ENCODE assay signal across 39 cellular contexts in the genomic region with DNA sequence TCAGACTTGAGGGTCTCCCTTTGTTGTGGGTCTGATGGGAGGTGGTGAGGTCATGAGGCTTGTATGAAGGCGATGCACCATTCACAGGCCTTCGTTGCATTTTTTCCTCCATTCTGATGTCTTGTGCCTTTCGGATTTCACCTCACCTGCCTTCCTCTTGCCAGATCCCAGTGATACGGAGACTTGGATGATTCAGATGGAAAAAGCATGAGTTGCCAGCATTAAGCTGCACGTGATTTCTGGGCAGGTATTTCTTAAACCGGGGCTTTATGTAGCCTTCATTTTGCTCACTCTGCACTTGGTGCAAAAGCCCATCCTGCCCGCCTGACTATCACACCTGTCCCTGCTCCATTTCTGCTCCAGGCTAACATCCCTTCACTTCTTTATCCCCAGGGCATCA.
"Had no signal": no experiment of that assay in that cellular context is flagged by ENCODE, and none has a peak within 500 bp of the region (broad histone marks: within the 10 kb centered on the region; RNA-seq: fewer than 3 reads in every experiment).

No MANE protein-coding gene starts in this region.

- H3K4me1 ChIP-seq: adrenal gland, ascending aorta, body of pancreas, breast epithelium had no signal

- FAIRE-seq: astrocyte had no signal

- H3K27ac ChIP-seq: adrenal gland, ascending aorta, body of pancreas, brain microvascular endothelial cell, breast epithelium, cardiac muscle cell had no signal

- H3K4me1 Mint-ChIP-seq: activated naive CD4-positive, alpha-beta T cell treated with anti-CD3 and anti-CD28 coated beads, Interleukin-2, amount 10 ng/mL, durations not matched to agents 7 days and 5 days; activated naive CD4-positive, alpha-beta T cell treated with anti-CD3 and anti-CD28 coated beads, Interleukin-2, amount 50 U/mL, for 24 hours; activated naive CD8-positive, alpha-beta T cell treated with anti-CD3 and anti-CD28 coated beads for 36 hours; activated naive CD8-positive, alpha-beta T cell treated with anti-CD3 and anti-CD28 coated beads, Interleukin-2, amount 10 ng/mL, durations not matched to agents 7 days and 5 days; activated naive CD8-positive, alpha-beta T cell treated with anti-CD3 and anti-CD28 coated beads, Interleukin-2, amount 50 U/mL, for 24 hours; activated T-helper 17 cell treated with anti-CD3 and anti-CD28 coated beads, Interleukin-2, amount 50 U/mL, for 72 hours; brain; central memory CD8-positive, alpha-beta T cell had no signal

- DNase-seq: activated effector memory CD4-positive, alpha-beta T cell treated with anti-CD3 and anti-CD28 coated beads, Interleukin-2, amount 50 U/mL, for 16 hours; activated effector memory CD4-positive, alpha-beta T cell treated with Interleukin-2 at 50 U/mL for 16 hours; activated gamma-delta T cell; activated gamma-delta T cell treated with Interleukin-2 at 50 U/mL for 16 hours; activated naive CD4-positive, alpha-beta T cell; activated naive CD4-positive, alpha-beta T cell treated with anti-CD3 and anti-CD28 coated beads for 36 hours; activated naive CD4-positive, alpha-beta T cell treated with anti-CD3 and anti-CD28 coated beads, Interleukin-2, amount 10 ng/mL, durations not matched to agents 7 days and 5 days; activated naive CD4-positive, alpha-beta T cell treated with anti-CD3 and anti-CD28 coated beads, Interleukin-2, amount 50 U/mL, for 16 hours; activated naive CD8-positive, alpha-beta T cell treated with anti-CD3 and anti-CD28 coated beads for 36 hours; activated naive CD8-positive, alpha-beta T cell treated with anti-CD3 and anti-CD28 coated beads, Interleukin-2, amount 10 ng/mL, durations not matched to agents 7 days and 5 days; activated naive CD8-positive, alpha-beta T cell treated with anti-CD3 and anti-CD28 coated beads, Interleukin-2, amount 50 U/mL, for 24 hours; activated T-cell treated with anti-CD3 and anti-CD28 coated beads for 4 hours; activated T-cell treated with anti-CD3 and anti-CD28 coated beads, Interleukin-2, amount 50 U/mL, for 1 hour; activated T-cell treated with anti-CD3 and anti-CD28 coated beads, Interleukin-2, amount 50 U/mL, for 24 hours; activated T-cell treated with anti-CD3 and anti-CD28 coated beads, Interleukin-2, amount 50 U/mL, for 4 hours; activated T-cell treated with anti-CD3 and anti-CD28 coated beads, Interleukin-2, amount 50 U/mL, for 48 hours; activated T-cell treated with anti-CD3 and anti-CD28 coated beads, Interleukin-2, amount 50 U/mL, for 72 hours; adrenal gland; amniotic stem cell; amygdala; anterior cingulate cortex; aorta; body of pancreas; brain microvascular endothelial cell; caudate nucleus; central memory CD4-positive, alpha-beta T cell; cerebellar nuclear complex had no signal

- H3K9me3 ChIP-seq: adrenal gland, ascending aorta, body of pancreas, breast epithelium had no signal

- H3K36me3 ChIP-seq: adrenal gland, ascending aorta, brain microvascular endothelial cell, breast epithelium, cardiac muscle cell had no signal

- H3K27ac Mint-ChIP-seq: activated naive CD4-positive, alpha-beta T cell treated with anti-CD3 and anti-CD28 coated beads for 36 hours; activated naive CD4-positive, alpha-beta T cell treated with anti-CD3 and anti-CD28 coated beads, Interleukin-2, amount 10 ng/mL, durations not matched to agents 7 days and 5 days; activated naive CD4-positive, alpha-beta T cell treated with anti-CD3 and anti-CD28 coated beads, Interleukin-2, amount 50 U/mL, for 24 hours; activated naive CD4-positive, alpha-beta T cell treated with anti-CD3 and anti-CD28 coated beads, Interleukin-2, amount 50 U/mL, for 72 hours; activated naive CD8-positive, alpha-beta T cell; activated naive CD8-positive, alpha-beta T cell treated with anti-CD3 and anti-CD28 coated beads for 36 hours; activated naive CD8-positive, alpha-beta T cell treated with anti-CD3 and anti-CD28 coated beads, Interleukin-2, amount 10 ng/mL, durations not matched to agents 7 days and 5 days; activated naive CD8-positive, alpha-beta T cell treated with anti-CD3 and anti-CD28 coated beads, Interleukin-2, amount 50 U/mL, for 24 hours; activated T-cell treated with anti-CD3 and anti-CD28 coated beads, Interleukin-2, amount 50 U/mL, for 24 hours; activated T-cell treated with anti-CD3 and anti-CD28 coated beads, Interleukin-2, amount 50 U/mL, for 72 hours; activated T-helper 1 cell treated with anti-CD3 and anti-CD28 coated beads, Interleukin-12 subunit alpha, Interleukin-12 subunit beta, Interleukin-2, Interleukin-4 antibody, amounts not matched to agents 30 ng/mL and 10 ng/mL and 1 ng/mL, durations not matched to agents 14 hours and 24 hours and 36 hours; activated T-helper 17 cell treated with anti-CD3 and anti-CD28 coated beads, Interleukin-2, amount 50 U/mL, for 72 hours; activated T-helper 2 cell treated with anti-CD3 and anti-CD28 coated beads, Interferon-gamma antibody, Interleukin-2, Interleukin-4, amounts not matched to agents 10 μg/mL and 5 μg/mL and 100 μg/mL, durations not matched to agents 14 hours and 24 hours and 36 hours; brain had no signal

- H3K27me3 ChIP-seq: adrenal gland, ascending aorta, body of pancreas, brain microvascular endothelial cell, breast epithelium, cardiac muscle cell had no signal

- H3K4me3 Mint-ChIP-seq: activated naive CD4-positive, alpha-beta T cell treated with anti-CD3 and anti-CD28 coated beads for 36 hours; activated naive CD4-positive, alpha-beta T cell treated with anti-CD3 and anti-CD28 coated beads, Interleukin-2, amount 10 ng/mL, durations not matched to agents 7 days and 5 days; activated naive CD4-positive, alpha-beta T cell treated with anti-CD3 and anti-CD28 coated beads, Interleukin-2, amount 50 U/mL, for 24 hours; activated naive CD8-positive, alpha-beta T cell; activated naive CD8-positive, alpha-beta T cell treated with anti-CD3 and anti-CD28 coated beads for 36 hours; activated naive CD8-positive, alpha-beta T cell treated with anti-CD3 and anti-CD28 coated beads, Interleukin-2, amount 10 ng/mL, durations not matched to agents 7 days and 5 days; activated naive CD8-positive, alpha-beta T cell treated with anti-CD3 and anti-CD28 coated beads, Interleukin-2, amount 50 U/mL, for 24 hours; activated T-cell treated with anti-CD3 and anti-CD28 coated beads, Interleukin-2, amount 50 U/mL, for 24 hours; activated T-cell treated with anti-CD3 and anti-CD28 coated beads, Interleukin-2, amount 50 U/mL, for 4 hours; activated T-cell treated with anti-CD3 and anti-CD28 coated beads, Interleukin-2, amount 50 U/mL, for 72 hours; activated T-helper 1 cell treated with anti-CD3 and anti-CD28 coated beads, Interleukin-12 subunit alpha, Interleukin-12 subunit beta, Interleukin-2, Interleukin-4 antibody, amounts not matched to agents 30 ng/mL and 10 ng/mL and 1 ng/mL, durations not matched to agents 14 hours and 24 hours and 36 hours; activated T-helper 17 cell treated with anti-CD3 and anti-CD28 coated beads, Interleukin-2, amount 50 U/mL, for 72 hours; brain; central memory CD8-positive, alpha-beta T cell had no signal

- ATAC-seq: activated naive CD4-positive, alpha-beta T cell treated with anti-CD3 and anti-CD28 coated beads, Interleukin-2, amount 50 U/mL, for 72 hours; activated naive CD8-positive, alpha-beta T cell treated with anti-CD3 and anti-CD28 coated beads, Interleukin-2, amount 50 U/mL, for 24 hours; activated T-cell treated with anti-CD3 and anti-CD28 coated beads, Interleukin-2, amount 50 U/mL, for 4 hours; activated T-cell treated with anti-CD3 and anti-CD28 coated beads, Interleukin-2, amount 50 U/mL, for 72 hours; activated T-helper 17 cell treated with anti-CD3 and anti-CD28 coated beads, Interleukin-2, amount 50 U/mL, for 72 hours; body of pancreas had no signal

- H3K9me3 Mint-ChIP-seq: activated naive CD4-positive, alpha-beta T cell treated with anti-CD3 and anti-CD28 coated beads for 36 hours; activated naive CD4-positive, alpha-beta T cell treated with anti-CD3 and anti-CD28 coated beads, Interleukin-2, amount 10 ng/mL, durations not matched to agents 7 days and 5 days; activated naive CD4-positive, alpha-beta T cell treated with anti-CD3 and anti-CD28 coated beads, Interleukin-2, amount 50 U/mL, for 24 hours; activated naive CD8-positive, alpha-beta T cell treated with anti-CD3 and anti-CD28 coated beads, Interleukin-2, amount 10 ng/mL, durations not matched to agents 7 days and 5 days; activated naive CD8-positive, alpha-beta T cell treated with anti-CD3 and anti-CD28 coated beads, Interleukin-2, amount 50 U/mL, for 24 hours; activated T-cell treated with anti-CD3 and anti-CD28 coated beads, Interleukin-2, amount 50 U/mL, for 24 hours; activated T-cell treated with anti-CD3 and anti-CD28 coated beads, Interleukin-2, amount 50 U/mL, for 4 hours; activated T-cell treated with anti-CD3 and anti-CD28 coated beads, Interleukin-2, amount 50 U/mL, for 72 hours; activated T-helper 1 cell treated with anti-CD3 and anti-CD28 coated beads, Interleukin-12 subunit alpha, Interleukin-12 subunit beta, Interleukin-2, Interleukin-4 antibody, amounts not matched to agents 30 ng/mL and 10 ng/mL and 1 ng/mL, durations not matched to agents 14 hours and 24 hours and 36 hours; activated T-helper 17 cell treated with anti-CD3 and anti-CD28 coated beads, Interleukin-2, amount 50 U/mL, for 72 hours; activated T-helper 2 cell treated with anti-CD3 and anti-CD28 coated beads, Interferon-gamma antibody, Interleukin-2, Interleukin-4, amounts not matched to agents 10 μg/mL and 5 μg/mL and 100 μg/mL, durations not matched to agents 14 hours and 24 hours and 36 hours; central memory CD8-positive, alpha-beta T cell had no signal

- H3K36me3 Mint-ChIP-seq: activated naive CD4-positive, alpha-beta T cell treated with anti-CD3 and anti-CD28 coated beads, Interleukin-2, amount 10 ng/mL, durations not matched to agents 7 days and 5 days; activated naive CD4-positive, alpha-beta T cell treated with anti-CD3 and anti-CD28 coated beads, Interleukin-2, amount 50 U/mL, for 24 hours; activated naive CD4-positive, alpha-beta T cell treated with anti-CD3 and anti-CD28 coated beads, Interleukin-2, amount 50 U/mL, for 72 hours; activated naive CD8-positive, alpha-beta T cell; activated naive CD8-positive, alpha-beta T cell treated with anti-CD3 and anti-CD28 coated beads for 36 hours; activated naive CD8-positive, alpha-beta T cell treated with anti-CD3 and anti-CD28 coated beads, Interleukin-2, amount 10 ng/mL, durations not matched to agents 7 days and 5 days; brain had no signal

- H3K27me3 Mint-ChIP-seq: activated naive CD8-positive, alpha-beta T cell; activated naive CD8-positive, alpha-beta T cell treated with anti-CD3 and anti-CD28 coated beads, Interleukin-2, amount 10 ng/mL, durations not matched to agents 7 days and 5 days; activated T-cell treated with anti-CD3 and anti-CD28 coated beads, Interleukin-2, amount 50 U/mL, for 24 hours had no signal

- H3K4me3 ChIP-seq: adrenal gland, ascending aorta, body of pancreas, breast epithelium, cardiac muscle cell had no signal
